ENCODE assay signal across 25 cellular contexts in the genomic region with DNA sequence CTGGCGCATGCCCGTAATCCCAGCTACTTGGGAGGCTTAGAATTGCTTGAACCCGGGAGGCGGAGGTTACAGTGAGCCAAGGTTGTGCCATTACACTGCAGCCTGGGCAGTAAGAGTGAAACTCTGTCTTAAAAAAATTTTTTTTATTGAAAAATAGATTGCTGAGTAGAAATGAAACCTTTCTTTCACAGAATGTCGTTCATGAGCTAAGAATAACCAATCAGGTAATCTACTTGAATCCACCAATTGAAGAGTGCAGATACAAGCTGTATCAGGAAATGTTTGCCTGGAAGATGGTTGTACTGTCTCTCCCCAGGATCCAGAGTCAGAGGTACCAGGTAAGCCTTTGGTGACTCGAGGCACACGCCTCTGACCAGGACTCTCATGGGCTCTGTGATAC. TPM values are rescaled to one million over a fixed set of nuclear protein-coding genes. Genes with fewer than 3 reads are reported as not detected.
A peak's percentile ranks its signal among the peaks of the same experiment; 100 is the strongest.
DNase-seq lines count a peak whose midpoint lies in the region; ATAC-seq and TF ChIP-seq lines count a peak whose summit lies in the region.
"Had no signal": no experiment of that assay in that cellular context is flagged by ENCODE, and none has a peak within 500 bp of the region (broad histone marks: within the 10 kb centered on the region; RNA-seq: fewer than 3 reads in every experiment).

No MANE protein-coding gene starts in this region.

- no peak overlapping the region for H3K4me3 Mint-ChIP-seq in activated naive CD4-positive, alpha-beta T cell treated with anti-CD3 and anti-CD28 coated beads for 36 hours
- no peak overlapping the region for H3K4me3 Mint-ChIP-seq in stimulated activated effector memory CD8-positive, alpha-beta T cell treated with anti-CD3 and anti-CD28 coated beads, Interleukin-12 subunit alpha, Interleukin-12 subunit beta, amount 100 ng/mL, for 72 hours
- H3K4me3 Mint-ChIP-seq: dendritic cell treated with granulocyte-macrophage colony-stimulating factor and Interleukin-4, amounts not matched to agents 40 ng/mL and 50 ng/mL, for 4 days; IgD-negative memory B cell; natural killer cell had no signal

- TF ChIP-seq CTCF in testis (IDR thresholded peaks at IDR 0.05), result no peak

- H3K4me3 ChIP-seq in testis, result no peak overlapping the region
- H3K4me3 ChIP-seq: thoracic aorta, vagina had no signal

- H3K27ac ChIP-seq in testis, result no peak overlapping the region
- H3K27ac ChIP-seq: thoracic aorta, vagina had no signal

- no peaks in the 10 kb centered on the region for H3K36me3 ChIP-seq in testis (ENCODE audit: low read depth, missing control alignments)

- no peaks in the 10 kb centered on the region for H3K27me3 ChIP-seq in testis
- H3K27me3 ChIP-seq: vagina had no signal

- WGBS in testis, 2 donors, result 86 to 94% methylated on average over 7 of the region's 7 CpGs

- CTCF ChIA-PET in activated naive CD4-positive, alpha-beta T cell treated with anti-CD3 and anti-CD28 coated beads for 36 hours (lab: Charles Lee), result interaction anchor here (0.7 kb wide), 1 partner anchor 1568 kb away, joined by 6 read pairs; no protein-coding TSS in a partner anchor

- H3K4me1 Mint-ChIP-seq in activated naive CD4-positive, alpha-beta T cell treated with anti-CD3 and anti-CD28 coated beads for 36 hours (ENCODE audit: low read depth), result peaks cover 4% of the 10 kb centered on the region
- H3K4me1 Mint-ChIP-seq in stimulated activated effector memory CD8-positive, alpha-beta T cell treated with anti-CD3 and anti-CD28 coated beads, Interleukin-12 subunit alpha, Interleukin-12 subunit beta, amount 100 ng/mL, for 72 hours, result peaks cover 25% of the 10 kb centered on the region

- intact Hi-C loops in activated naive CD4-positive, alpha-beta T cell treated with anti-CD3 and anti-CD28 coated beads for 36 hours (cut with micrococcal nuclease), result no loop called here
- intact Hi-C loops in testis (cut with DNase I; ENCODE audit: low total_unique reads) (no loop called here), Right ventricle myocardium inferior (cut with DNase I) (loop anchor here (5.0 kb wide), 1 partner anchor 51 kb away; no protein-coding TSS in a partner anchor)

- TF ChIP-seq POLR2A in testis (IDR thresholded peaks at IDR 0.05), result no peak

- H3K9me3 ChIP-seq in testis, result no peaks in the 10 kb centered on the region
- H3K9me3 ChIP-seq: thoracic aorta, vagina had no signal

- no peaks in the 10 kb centered on the region for H3K4me1 ChIP-seq in testis
- H3K4me1 ChIP-seq: vagina had no signal

- no peaks in the 10 kb centered on the region for H3K27me3 Mint-ChIP-seq in activated naive CD4-positive, alpha-beta T cell treated with anti-CD3 and anti-CD28 coated beads for 36 hours (ENCODE audit: low read depth)
- H3K27me3 Mint-ChIP-seq: dendritic cell treated with granulocyte-macrophage colony-stimulating factor and Interleukin-4, amounts not matched to agents 40 ng/mL and 50 ng/mL, for 4 days; IgD-negative memory B cell had no signal

- H3K36me3 Mint-ChIP-seq in activated naive CD4-positive, alpha-beta T cell treated with anti-CD3 and anti-CD28 coated beads for 36 hours (ENCODE audit: low read depth), result peaks cover 33% of the 10 kb centered on the region
- peaks cover 100% of the 10 kb centered on the region for H3K36me3 Mint-ChIP-seq in stimulated activated effector memory CD8-positive, alpha-beta T cell treated with anti-CD3 and anti-CD28 coated beads, Interleukin-12 subunit alpha, Interleukin-12 subunit beta, amount 100 ng/mL, for 72 hours

- H3K27ac Mint-ChIP-seq in activated naive CD4-positive, alpha-beta T cell treated with anti-CD3 and anti-CD28 coated beads for 36 hours, result peak overlapping the region; percentile 57
- peak overlapping the region; percentile 80 for H3K27ac Mint-ChIP-seq in stimulated activated effector memory CD8-positive, alpha-beta T cell treated with anti-CD3 and anti-CD28 coated beads, Interleukin-12 subunit alpha, Interleukin-12 subunit beta, amount 100 ng/mL, for 72 hours
- H3K27ac Mint-ChIP-seq: dendritic cell treated with granulocyte-macrophage colony-stimulating factor and Interleukin-4, amounts not matched to agents 40 ng/mL and 50 ng/mL, for 4 days had no signal

- ATAC-seq in GM18868 (IDR thresholded peaks at IDR 0.05; ENCODE audit: unreplicated experiment) (peak; percentile 61), HG03378 (IDR thresholded peaks at IDR 0.05; ENCODE audit: unreplicated experiment) (peak; percentile 60), Right ventricle myocardium inferior (no peak)
- ATAC-seq in stimulated activated effector memory CD8-positive, alpha-beta T cell treated with anti-CD3 and anti-CD28 coated beads, Interleukin-12 subunit alpha, Interleukin-12 subunit beta, amount 100 ng/mL, for 72 hours, result peak; percentile 65
- ATAC-seq: natural killer cell had no signal

- no peaks in the 10 kb centered on the region for H3K9me3 Mint-ChIP-seq in activated naive CD4-positive, alpha-beta T cell treated with anti-CD3 and anti-CD28 coated beads for 36 hours
- no peaks in the 10 kb centered on the region for H3K9me3 Mint-ChIP-seq in stimulated activated effector memory CD8-positive, alpha-beta T cell treated with anti-CD3 and anti-CD28 coated beads, Interleukin-12 subunit alpha, Interleukin-12 subunit beta, amount 100 ng/mL, for 72 hours
- H3K9me3 Mint-ChIP-seq: activated naive CD4-positive, alpha-beta T cell treated with anti-CD3 and anti-CD28 coated beads, Interleukin-2, amount 50 U/mL, for 72 hours; dendritic cell treated with granulocyte-macrophage colony-stimulating factor and Interleukin-4, amounts not matched to agents 40 ng/mL and 50 ng/mL, for 4 days; IgD-negative memory B cell; natural killer cell had no signal

- DNase-seq in activated naive CD4-positive, alpha-beta T cell treated with anti-CD3 and anti-CD28 coated beads for 36 hours, result no peak
- DNase-seq in activated naive CD4-positive, alpha-beta T cell treated with Interleukin-2 at 50 U/mL for 16 hours, result no peak
- DNase-seq in stimulated activated effector memory CD8-positive, alpha-beta T cell treated with anti-CD3 and anti-CD28 coated beads, Interleukin-12 subunit alpha, Interleukin-12 subunit beta, amount 100 ng/mL, for 72 hours (ENCODE audit: low spot score in 2 of 2), result no peak
- DNase-seq in NCI-H2171 treated with DMSO at 0.1 percent for 48 hours (lab: John Stamatoyannopoulos, UW), result no peak
- DNase-seq in testis, result no peak
- no peak for DNase-seq in Right ventricle myocardium inferior (ENCODE audit: missing footprints)
- DNase-seq: activated CD4-positive, CD25-positive, alpha-beta regulatory T cell; caudate nucleus; DMS79 treated with DMSO at 0.1 percent for 48 hours; natural killer cell; NCI-H1105; NCI-H2029; NCI-H345; NCI-H82; retina; small intestine; stimulated activated CD4-positive, alpha-beta T cell treated with anti-CD3 and anti-CD28 coated beads, Interleukin-2, amount 100 ng/mL, for 24 hours; T1000 had no signal

RNA-seq across cellular contexts. Expression of gene DYNC1H1, which starts 27.0 kb away (rescaled TPM):
- total RNA-seq in activated naive CD4-positive, alpha-beta T cell treated with anti-CD3 and anti-CD28 coated beads for 36 hours, result 100 to 1,000 TPM; 207 to 208 TPM
- total RNA-seq in testis, result 100 to 1,000 TPM; 538 to 691 TPM
- 313 TPM for polyA plus RNA-seq in testis (ENCODE audit: insufficient read depth, low read depth, low replicate concordance)
- 348 TPM for total RNA-seq in Right ventricle myocardium inferior
